ENCODE assay signal across 8 cellular contexts in genomic region chr6:6810727-6811126, GRCh38.
A peak's percentile ranks its signal among the peaks of the same experiment; 100 is the strongest.
DNase-seq lines count a peak whose midpoint lies in the region; ATAC-seq, FAIRE-seq and TF ChIP-seq lines count a peak whose summit lies in the region.

No MANE protein-coding gene starts in this region.

- no peaks in the 10 kb centered on the region for H3K36me3 ChIP-seq in mammary epithelial cell (ENCODE audit: insufficient read depth, low read length)
- H3K36me3 ChIP-seq in osteoblast (ENCODE audit: insufficient read depth, low read length), result no peaks in the 10 kb centered on the region

- H3K4me3 ChIP-seq in mammary epithelial cell (replicated peaks in 1 of 3; ENCODE audit: insufficient read depth in 1 of 3, low read depth in 2 of 3, low read length in 3 of 3), result peak overlapping the region in 2 of 3 experiments; percentile 5 to 14
- H3K4me3 ChIP-seq in osteoblast (ENCODE audit: insufficient read depth, low read length), result peak overlapping the region; percentile 66

- H3K27ac ChIP-seq in mammary epithelial cell (ENCODE audit: insufficient read depth, low read depth, low read length) (peak overlapping the region; percentile 99), osteoblast (ENCODE audit: low read depth, low read length) (no peak overlapping the region)

- H3K79me2 ChIP-seq in mammary epithelial cell (ENCODE audit: insufficient read depth, low read length) (no peaks in the 10 kb centered on the region), osteoblast (ENCODE audit: insufficient read depth, low read length) (no peaks in the 10 kb centered on the region)

- TSS peak; percentile 91 for BruUV-seq in mammary epithelial cell (replicated peaks; lab: Mats Ljungman, UMichigan)

- DNase-seq in GM12891 (ENCODE audit: insufficient read length, low spot score) (no peak), mammary epithelial cell (peak; percentile 60), osteoblast (ENCODE audit: insufficient read length, low spot score, missing footprints) (no peak), GM12892 (ENCODE audit: insufficient read length) (no peak), C1 segment of cervical spinal cord (lab: John Stamatoyannopoulos, UW) (no peak), HuH-7 (ENCODE audit: low spot score) (no peak)

- CTCF ChIA-PET in mammary epithelial cell (lab: Charles Lee; ENCODE audit: low non-redundant PET), result no interaction called here

- peak overlapping the region; percentile 89 for H3K9ac ChIP-seq in mammary epithelial cell (ENCODE audit: insufficient read depth, low read length)

- FAIRE-seq in GM12891 (lab: Jason Lieb, UNC) (peak; percentile 35), GM12892 (lab: Jason Lieb, UNC) (no peak)

- intact Hi-C loops in mammary epithelial cell (cut with micrococcal nuclease), result loop anchor here (1.0 to 5.0 kb wide), 2 partner anchors 7 to 107 kb away; no protein-coding TSS in a partner anchor

- H3K4me1 ChIP-seq in mammary epithelial cell (ENCODE audit: insufficient read depth, low read length), result peaks cover 18% of the 10 kb centered on the region
- peaks cover 5% of the 10 kb centered on the region for H3K4me1 ChIP-seq in osteoblast (ENCODE audit: insufficient read depth, low read length)

- H3K9me3 ChIP-seq in mammary epithelial cell (replicated peaks; ENCODE audit: insufficient read depth, low read length) (no peaks in the 10 kb centered on the region), osteoblast (ENCODE audit: low read depth, low read length) (no peaks in the 10 kb centered on the region)

- H4K20me1 ChIP-seq in mammary epithelial cell (ENCODE audit: insufficient read depth, low read length) (no peaks in the 10 kb centered on the region), osteoblast (ENCODE audit: insufficient read depth, low read length) (no peaks in the 10 kb centered on the region)

- WGBS in mammary epithelial cell (ENCODE audit: low coverage, missing lambda C conversion rate), result 59% methylated on average over 6 of the region's 6 CpGs

- TF ChIP-seq CTCF in mammary epithelial cell (conservative IDR thresholded peaks at IDR 0.05 in 1 of 2, IDR thresholded peaks at IDR 0.05 in 1 of 2; ENCODE audit: extremely low read depth in 1 of 2, insufficient read depth in 1 of 2, low read depth in 1 of 2, low read length in 2 of 2), result no peak
- no peak for TF ChIP-seq CTCF in osteoblast (IDR thresholded peaks at IDR 0.05; ENCODE audit: extremely low read depth, low read depth, low read length)

- in situ Hi-C loops in mammary epithelial cell (cut with MboI; ENCODE audit: low sequenced_read_pairs in 2 of 2), result no loop called here

- H3K27me3 ChIP-seq in mammary epithelial cell (ENCODE audit: insufficient read depth, low read length) (no peaks in the 10 kb centered on the region), osteoblast (ENCODE audit: insufficient read depth, low read length) (peaks cover 9% of the 10 kb centered on the region)

- H3K4me2 ChIP-seq in mammary epithelial cell (ENCODE audit: insufficient read depth, low read depth, low read length) (peak overlapping the region; percentile 70), osteoblast (ENCODE audit: insufficient read depth, low read length) (peak overlapping the region; percentile 81)

- H2AFZ ChIP-seq in mammary epithelial cell (ENCODE audit: low read depth, low read length) (peak overlapping the region; percentile 30), osteoblast (ENCODE audit: low read length) (peak overlapping the region; percentile 78)

- TF ChIP-seq POLR2A in GM12891 (IDR thresholded peaks at IDR 0.05; ENCODE audit: low read depth, low read length) (no peak), GM12892 (IDR thresholded peaks at IDR 0.05; ENCODE audit: low read depth, low read length) (no peak)

- ATAC-seq in HG03064 (IDR thresholded peaks at IDR 0.05; ENCODE audit: low read depth, unreplicated experiment) (peak; percentile 58), GM19467 (IDR thresholded peaks at IDR 0.05; ENCODE audit: unreplicated experiment) (no peak)

- dilution Hi-C loops in mammary epithelial cell (cut with HindIII; ENCODE audit: low sequenced_read_pairs), result no loop called here

TF ChIP-seq in GM12891, 5 proteins besides CTCF, POLR2A, EP300 and RAD21:
- no peak for TF ChIP-seq POLR2AphosphoS5 (IDR thresholded peaks at IDR 0.05; ENCODE audit: low read depth, low read length)
- TF ChIP-seq PAX5 (IDR thresholded peaks at IDR 0.05; ENCODE audit: insufficient read depth, low read length, severe bottlenecking), result no peak
- TF ChIP-seq TAF1 (IDR thresholded peaks at IDR 0.05; ENCODE audit: low read depth, low read length), result no peak
- TF ChIP-seq SPI1 (IDR thresholded peaks at IDR 0.05; ENCODE audit: low read depth, low read length), result peak; percentile 53
- no peak for TF ChIP-seq POU2F2 (IDR thresholded peaks at IDR 0.05; ENCODE audit: low read depth, low read length)
